ENCODE assay signal across 17 cellular contexts in the genomic region with DNA sequence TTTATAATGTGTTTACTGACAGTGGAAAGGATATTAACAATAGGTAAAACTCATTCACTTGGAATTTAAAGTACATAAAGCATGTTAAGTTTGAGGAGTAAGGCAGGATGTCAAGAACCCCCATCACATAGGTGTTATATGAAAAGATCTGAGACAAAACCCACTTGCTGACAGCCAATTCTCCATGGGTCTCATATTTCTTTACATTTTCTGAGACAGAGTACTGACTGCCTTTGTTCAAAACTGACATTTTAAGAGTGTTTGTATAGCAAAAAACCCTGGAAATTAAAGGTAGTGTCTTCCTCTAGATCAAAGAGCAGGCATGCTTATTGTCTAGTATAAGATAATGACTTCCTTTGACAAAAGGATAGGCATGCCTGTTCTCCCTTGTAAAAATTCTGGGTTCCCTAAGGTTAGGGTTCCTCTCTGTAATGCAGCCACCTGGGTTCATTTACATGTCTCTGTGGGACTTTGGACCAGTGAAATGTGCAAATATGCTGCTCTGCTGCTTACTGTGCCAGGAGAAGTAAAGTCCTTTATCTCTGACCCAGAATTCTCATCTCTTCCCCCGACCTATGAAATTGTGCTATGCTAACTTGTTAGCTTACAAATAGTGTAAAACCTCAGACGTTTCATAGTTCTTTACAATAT.
"Had no signal": no experiment of that assay in that cellular context is flagged by ENCODE, and none has a peak within 500 bp of the region (broad histone marks: within the 10 kb centered on the region; RNA-seq: fewer than 3 reads in every experiment).

No MANE protein-coding gene starts in this region.

- H3K27ac ChIP-seq: body of pancreas, colonic mucosa, esophagus muscularis mucosa, lower lobe of right lung, neural progenitor cell, WERI-Rb-1 had no signal

- H3K36me3 ChIP-seq: colonic mucosa, esophagus muscularis mucosa, lower lobe of right lung, neural progenitor cell, WERI-Rb-1 had no signal

- H2AFZ ChIP-seq: neural progenitor cell had no signal

- H3K27me3 ChIP-seq: body of pancreas, colonic mucosa, esophagus muscularis mucosa, neural progenitor cell had no signal

- H3K4me3 ChIP-seq: body of pancreas, colonic mucosa, esophagus muscularis mucosa, lower lobe of right lung, neural progenitor cell had no signal

- H3K4me1 ChIP-seq: body of pancreas, colonic mucosa, esophagus muscularis mucosa, lower lobe of right lung, neural progenitor cell had no signal

- H3K9me3 ChIP-seq: body of pancreas, colonic mucosa, esophagus muscularis mucosa, lower lobe of right lung had no signal

- H3K9ac ChIP-seq: neural progenitor cell had no signal

- H3K4me2 ChIP-seq: neural progenitor cell had no signal

- DNase-seq: activated CD4-positive, alpha-beta T cell treated with anti-CD3 and anti-CD28 coated beads for 4 hours; activated CD8-positive, alpha-beta T cell treated with anti-CD3 and anti-CD28 coated beads for 36 hours; activated gamma-delta T cell treated with Interleukin-2 at 50 U/mL for 16 hours; activated T-cell treated with anti-CD3 and anti-CD28 coated beads, Interleukin-2, amount 50 U/mL, for 4 hours; amniotic stem cell; body of pancreas; caudate nucleus; colonic mucosa; glutamatergic neuron; lower lobe of right lung; midbrain; stimulated activated CD4-positive, alpha-beta T cell treated with anti-CD3 and anti-CD28 coated beads, Interleukin-12 subunit alpha, Interleukin-12 subunit beta, amount 100 ng/mL, for 4 hours; stimulated activated CD4-positive, alpha-beta T cell treated with anti-CD3 and anti-CD28 coated beads, Interleukin-2, amount 100 ng/mL, for 24 hours; T-helper 17 cell; WERI-Rb-1 had no signal
